ENCODE assay signal across 8 cellular contexts in genomic region chr13:109785141-109785891, GRCh38. TPM values are rescaled to one million over a fixed set of nuclear protein-coding genes. Genes with fewer than 3 reads are reported as not detected.
DNase-seq lines count a peak whose midpoint lies in the region; ATAC-seq and TF ChIP-seq lines count a peak whose summit lies in the region.

No MANE protein-coding gene starts in this region.

- H3K9me3 ChIP-seq in IMR-90 (ENCODE audit: control insufficient read depth, insufficient read depth, low read length), result no peaks in the 10 kb centered on the region

- BruUV-seq in IMR-90 (replicated peaks; lab: Mats Ljungman, UMichigan), result no TSS peak

- intact Hi-C loops in IMR-90 (cut with micrococcal nuclease), result loop anchor here (2.0 to 5.0 kb wide), 3 partner anchors 227 to 868 kb away; no protein-coding TSS in a partner anchor

- H4K91ac ChIP-seq in IMR-90 (ENCODE audit: insufficient read depth, low read depth, low read length), result no peak overlapping the region

- TF ChIP-seq RAD21 in IMR-90 (IDR thresholded peaks at IDR 0.05; ENCODE audit: low read length), result no peak

- H4K5ac ChIP-seq in IMR-90 (ENCODE audit: low read depth, low read length), result no peak overlapping the region

- peaks cover 12% of the 10 kb centered on the region for H3K4me1 ChIP-seq in IMR-90 (ENCODE audit: control insufficient read depth, insufficient read depth, low read length)

- TF ChIP-seq CTCF in IMR-90 (conservative IDR thresholded peaks at IDR 0.05; ENCODE audit: low read depth, low read length), result no peak

- H3K27ac ChIP-seq in IMR-90 (ENCODE audit: insufficient read depth, low read length), result peak overlapping the region; percentile 43; the same call in 1 of the 2 replicates

- H3K79me1 ChIP-seq in IMR-90 (ENCODE audit: low read depth in 1 of 2, low read length in 2 of 2), result peaks cover 11 to 13% of the 10 kb centered on the region in 2 experiments; a peak in 3 of 4 replicates

- POLR2A ChIA-PET in IMR-90 (lab: Charles Lee; ENCODE audit: unreplicated experiment), result no interaction called here

- peaks cover 2% of the 10 kb centered on the region; the same call in 1 of the 2 replicates for H3K27me3 ChIP-seq in IMR-90 (ENCODE audit: control insufficient read depth, insufficient read depth, low read length)

- H3K4ac ChIP-seq in IMR-90 (ENCODE audit: low read depth, low read length), result no peak overlapping the region

- no peak overlapping the region for H3K56ac ChIP-seq in IMR-90 (ENCODE audit: extremely low read depth, insufficient read depth, low read length)

- peak overlapping the region; percentile 89 for H2AFZ ChIP-seq in IMR-90 (replicated peaks; ENCODE audit: low read length, poor library complexity)

- peak; percentile 2; the same call in 1 of the 2 replicates for ATAC-seq in IMR-90 (ENCODE audit: low read depth)
- peak; percentile 12 for ATAC-seq in left lobe of liver
- no peak for ATAC-seq in GM19324 (IDR thresholded peaks at IDR 0.05; ENCODE audit: low FRiP score, unreplicated experiment)
- no peak for ATAC-seq in GM18517 (IDR thresholded peaks at IDR 0.05; ENCODE audit: unreplicated experiment)

- dilution Hi-C loops in IMR-90 (cut with HindIII; ENCODE audit: low sequenced_read_pairs, unreplicated experiment), result loop anchor here (25.0 kb wide), 1 partner anchor 327 kb away; no protein-coding TSS in a partner anchor

- DNase-seq in COR-L47 (lab: John Stamatoyannopoulos, UW) (peak; percentile 75), IMR-90 (peak; percentile 57), T-helper 2 cell (peak in 3 of 5 experiments; percentile 21 to 48 (median 47)), left lobe of liver (ENCODE audit: low spot score) (peak; percentile 64)
- DNase-seq in central memory CD4-positive, alpha-beta T cell, result peak; percentile 14
- peak; percentile 27 to 66 (median 42) for DNase-seq in stimulated activated naive CD4-positive, alpha-beta T cell (lab: John Stamatoyannopoulos, UW)

- H3K4me2 ChIP-seq in IMR-90 (ENCODE audit: low read depth, low read length), result peak overlapping the region; percentile 82

- no peak overlapping the region for H2AK5ac ChIP-seq in IMR-90 (ENCODE audit: low read depth, low read length)

- H2BK5ac ChIP-seq in IMR-90 (ENCODE audit: low read depth, low read length, poor library complexity, severe bottlenecking), result no peak overlapping the region

- CTCF ChIA-PET in IMR-90 (lab: Yijun Ruan, JAX), result interaction anchor here (0.6 to 1.0 kb wide), 4 partner anchors 175 to 824 kb away, joined by 3 to 4 read pairs (median 3); no protein-coding TSS in a partner anchor

- 4% methylated on average over 62 of the region's 98 CpGs; no CpG with 5 or more reads in 1 of the 2 experiments for WGBS in IMR-90 (ENCODE audit: extremely low coverage in 2 of 2, insufficient read length in 1 of 2), 2 experiments

- H3K36me3 ChIP-seq in IMR-90 (ENCODE audit: control insufficient read depth, insufficient read depth, low read length), result peaks cover 28% of the 10 kb centered on the region; the same call in 1 of the 2 replicates

- peak overlapping the region; percentile 7 for H2AK9ac ChIP-seq in IMR-90 (replicated peaks; ENCODE audit: low read depth, low read length, poor library complexity)

- TF ChIP-seq POLR2A in IMR-90 (IDR thresholded peaks at IDR 0.05; ENCODE audit: low read depth, low read length), result no peak

- no peak overlapping the region; the same call in 2 of the 3 replicates for H2BK15ac ChIP-seq in IMR-90 (ENCODE audit: low read depth, low read length)

- H3K14ac ChIP-seq in IMR-90 (replicated peaks; ENCODE audit: low read depth, low read length), result no peak overlapping the region

- no peak overlapping the region for H2BK20ac ChIP-seq in IMR-90 (ENCODE audit: low read depth, low read length)

- H4K8ac ChIP-seq in IMR-90 (ENCODE audit: low read depth in 2 of 2, low read length in 2 of 2), result no peak overlapping the region

- H3K4me3 ChIP-seq in IMR-90 (ENCODE audit: insufficient read depth, low read depth, low read length), result peak overlapping the region; percentile 75

- 0 out of 2 replicates have a peak overlapping the region, but pooled peaks have one; percentile 13 for H2BK120ac ChIP-seq in IMR-90 (ENCODE audit: low read depth, low read length)

- peak overlapping the region; percentile 29; the same call in 1 of the 2 replicates for H3K23ac ChIP-seq in IMR-90 (ENCODE audit: low read depth, low read length)

- peaks cover 23% of the 10 kb centered on the region for H4K20me1 ChIP-seq in IMR-90 (ENCODE audit: insufficient read depth, low read length)

- no peak overlapping the region for H3K18ac ChIP-seq in IMR-90 (ENCODE audit: low read depth, low read length)

- H3K9me1 ChIP-seq in IMR-90 (ENCODE audit: insufficient read depth, low read length), result no peaks in the 10 kb centered on the region

- in situ Hi-C loops in IMR-90 (cut with MboI; ENCODE audit: low sequenced_read_pairs), result loop anchor here (5.0 kb wide), 2 partner anchors 322 to 633 kb away; no protein-coding TSS in a partner anchor

- peak overlapping the region; percentile 70 for H3K9ac ChIP-seq in IMR-90 (ENCODE audit: low read depth, low read length)

TF ChIP-seq in IMR-90, 13 proteins besides CTCF, POLR2A, EP300 and RAD21:
- TF ChIP-seq MXI1 (IDR thresholded peaks at IDR 0.05; ENCODE audit: borderline replicate concordance, low read depth, low read length) (no peak), RFX5 (IDR thresholded peaks at IDR 0.05; ENCODE audit: low read depth, low read length) (no peak)

RNA-seq across cellular contexts. Expression of gene IRS2, which starts 1.1 kb away (rescaled TPM):
- total RNA-seq in IMR-90 (2012; rRNA removed) (0.36 and 0.83 TPM in 2 replicates), left lobe of liver (13.1 TPM)
- polyA plus RNA-seq in IMR-90 (2012; rRNA removed), result 1.4 and 1.9 TPM in 2 replicates
- 1.3 and 3.3 TPM in 2 replicates for polyA plus RNA-seq in IMR-90 (2012; cell fraction: cytosol; rRNA removed)
- polyA plus RNA-seq in IMR-90 (2012; cell fraction: nucleus; rRNA removed; ENCODE audit: low replicate concordance), result 2.3 and 3.6 TPM in 2 replicates

Comparison
In these comparisons a context has a peak if more than half of its experiments do, and no peak if none do; other contexts are left out.
1. DNase-seq: peak in every context shown above with its lines; median percentile 75 in COR-L47; 64 in left lobe of liver; 57 in IMR-90; 47 in T-helper 2 cell; 42 in stimulated activated naive CD4-positive, alpha-beta T cell; 14 in central memory CD4-positive, alpha-beta T cell.
2. ATAC-seq: peak in IMR-90 (single experiment) and left lobe of liver (single experiment); none in GM19324 (single experiment) and GM18517 (single experiment).